Comparison of ENCODE assay signal across 28 cellular contexts in the genomic region with DNA sequence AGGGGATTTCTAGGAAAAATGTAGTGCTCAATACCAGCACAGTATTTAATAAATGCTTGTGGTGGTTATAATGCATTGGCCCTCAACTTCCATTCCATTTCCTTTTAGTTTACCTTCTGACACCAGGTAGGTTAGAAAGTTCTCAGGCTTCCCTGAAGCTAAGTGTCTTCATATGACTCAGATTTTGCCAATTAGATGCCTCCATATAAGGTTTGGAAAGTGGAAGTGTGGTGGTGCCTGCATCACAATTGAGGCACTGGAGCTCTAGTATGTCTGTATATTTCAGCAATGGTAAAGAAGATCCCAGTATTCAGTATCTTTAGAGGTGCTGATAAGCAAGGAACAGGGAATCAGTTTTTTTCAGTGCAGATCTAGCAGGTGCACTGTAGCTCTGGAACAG.
"Had no signal": no experiment of that assay in that cellular context is flagged by ENCODE, and none has a peak within 500 bp of the region (broad histone marks: within the 10 kb centered on the region; RNA-seq: fewer than 3 reads in every experiment).

No MANE protein-coding gene starts in this region.

- H3K4me1 ChIP-seq: ascending aorta had no signal

- H3K4me3 ChIP-seq: ascending aorta, cardiac muscle cell, coronary artery, MG63, SJCRH30, SK-N-MC had no signal

- H3K27me3 ChIP-seq: ascending aorta, cardiac muscle cell, MG63, SJCRH30 had no signal

- H3K9me3 ChIP-seq: ascending aorta, MG63, SJCRH30 had no signal

- FAIRE-seq: TTC549 had no signal

- H3K4me3 Mint-ChIP-seq: activated CD4-positive, alpha-beta memory T cell treated with anti-CD3 and anti-CD28 coated beads for 36 hours; activated CD4-positive, alpha-beta T cell treated with anti-CD3 and anti-CD28 coated beads, Interleukin-2, amount 10 ng/mL, durations not matched to agents 7 days and 5 days; activated naive CD4-positive, alpha-beta T cell treated with anti-CD3 and anti-CD28 coated beads, Interleukin-2, amount 50 U/mL, for 24 hours; T-helper 2 cell treated with Interferon-gamma antibody and Interleukin-4, amounts not matched to agents 5 μg/mL and 100 μg/mL, for 36 hours had no signal

- H3K27ac Mint-ChIP-seq: activated CD4-positive, alpha-beta memory T cell treated with anti-CD3 and anti-CD28 coated beads for 36 hours; activated CD4-positive, alpha-beta T cell treated with anti-CD3 and anti-CD28 coated beads, Interleukin-2, amount 10 ng/mL, durations not matched to agents 7 days and 5 days; T-helper 2 cell treated with Interferon-gamma antibody and Interleukin-4, amounts not matched to agents 5 μg/mL and 100 μg/mL, for 36 hours had no signal

- H3K27ac ChIP-seq: ascending aorta, cardiac muscle cell, coronary artery, SJCRH30, SK-N-MC had no signal

- DNase-seq: activated CD4-positive, alpha-beta memory T cell treated with anti-CD3 and anti-CD28 coated beads for 36 hours; activated CD4-positive, alpha-beta T cell treated with anti-CD3 and anti-CD28 coated beads, Interleukin-2, amount 10 ng/mL, durations not matched to agents 7 days and 5 days; activated CD8-positive, alpha-beta memory T cell treated with anti-CD3 and anti-CD28 coated beads, Interleukin-2, amount 50 U/mL, for 4 hours; activated gamma-delta T cell treated with Interleukin-2 at 50 U/mL for 16 hours; activated T-cell treated with anti-CD3 and anti-CD28 coated beads for 4 hours; activated T-cell treated with anti-CD3 and anti-CD28 coated beads, Interleukin-2, amount 50 U/mL, for 48 hours; amygdala; Kasumi-1; KG1; MG63; NCI-H1048; NCI-H1105 treated with DMSO at 0.1 percent for 48 hours; NCI-H1436; NCI-H1694; NCI-H1930; NCI-H2081 treated with DMSO at 0.1 percent for 48 hours; NCI-H226; NCI-H524 treated with DMSO at 0.1 percent for 48 hours; NCI-H748 treated with DMSO at 0.1 percent for 48 hours; SHP77; SJCRH30 had no signal

- H3K27me3 Mint-ChIP-seq: activated CD4-positive, alpha-beta memory T cell treated with anti-CD3 and anti-CD28 coated beads for 36 hours; activated CD4-positive, alpha-beta T cell treated with anti-CD3 and anti-CD28 coated beads, Interleukin-2, amount 10 ng/mL, durations not matched to agents 7 days and 5 days; activated naive CD4-positive, alpha-beta T cell treated with anti-CD3 and anti-CD28 coated beads, Interleukin-2, amount 50 U/mL, for 24 hours had no signal

- H3K9me3 Mint-ChIP-seq: activated CD4-positive, alpha-beta memory T cell treated with anti-CD3 and anti-CD28 coated beads for 36 hours; activated CD4-positive, alpha-beta T cell treated with anti-CD3 and anti-CD28 coated beads, Interleukin-2, amount 10 ng/mL, durations not matched to agents 7 days and 5 days; activated naive CD4-positive, alpha-beta T cell treated with anti-CD3 and anti-CD28 coated beads, Interleukin-2, amount 50 U/mL, for 24 hours; T-helper 2 cell treated with Interferon-gamma antibody and Interleukin-4, amounts not matched to agents 5 μg/mL and 100 μg/mL, for 36 hours had no signal
